In genomic region chr7:65430344-65431186, GRCh38 we compare ENCODE assay signal across 19 cellular contexts.
"Had no signal": no experiment of that assay in that cellular context is flagged by ENCODE, and none has a peak within 500 bp of the region (broad histone marks: within the 10 kb centered on the region; RNA-seq: fewer than 3 reads in every experiment).

No MANE protein-coding gene starts in this region.

- H3K27ac ChIP-seq: coronary artery, heart right ventricle, lower lobe of right lung, thoracic aorta had no signal

- H3K27me3 ChIP-seq: heart right ventricle had no signal

- H3K4me3 ChIP-seq: coronary artery, heart right ventricle, lower lobe of right lung, thoracic aorta had no signal

- H3K36me3 ChIP-seq: heart right ventricle, lower lobe of right lung, thoracic aorta had no signal

- ATAC-seq: heart right ventricle; naive thymus-derived CD4-positive, alpha-beta T cell had no signal

- DNase-seq: activated CD4-positive, alpha-beta memory T cell treated with anti-CD3 and anti-CD28 coated beads for 36 hours; activated CD4-positive, alpha-beta T cell treated with anti-CD3 and anti-CD28 coated beads for 48 hours; activated CD4-positive, CD25-positive, alpha-beta regulatory T cell; activated naive CD4-positive, alpha-beta T cell treated with Interleukin-2 at 50 U/mL for 16 hours; activated naive CD8-positive, alpha-beta T cell treated with anti-CD3 and anti-CD28 coated beads for 36 hours; activated T-cell treated with anti-CD3 and anti-CD28 coated beads, Interleukin-2, amount 50 U/mL, for 48 hours; amniotic stem cell; cerebellar nuclear complex; heart right ventricle; kidney; lower lobe of right lung; naive thymus-derived CD4-positive, alpha-beta T cell; retina; stimulated activated CD4-positive, alpha-beta T cell treated with anti-CD3 and anti-CD28 coated beads, Interleukin-2, amount 100 ng/mL, for 48 hours; stimulated activated CD8-positive, alpha-beta memory T cell treated with anti-CD3 and anti-CD28 coated beads, Interleukin-4, amount 100 ng/mL, for 48 hours; stimulated activated naive CD4-positive, alpha-beta T cell treated with Interleukin-2 at 50 U/mL for 16 hours; T1000 had no signal

- H3K9me3 ChIP-seq: thoracic aorta had no signal

- H3K4me1 ChIP-seq: heart right ventricle, lower lobe of right lung had no signal
